Comparison of ENCODE assay signal across 9 cellular contexts in genomic region chr20:3797226-3797545, GRCh38. TPM values are rescaled to one million over a fixed set of nuclear protein-coding genes. Genes with fewer than 3 reads are reported as not detected.
DNase-seq lines count a peak whose midpoint lies in the region; ATAC-seq and TF ChIP-seq lines count a peak whose summit lies in the region.
"Had no signal": no experiment of that assay in that cellular context is flagged by ENCODE, and none has a peak within 500 bp of the region (broad histone marks: within the 10 kb centered on the region; RNA-seq: fewer than 3 reads in every experiment).

No MANE protein-coding gene starts in this region.

- TF ChIP-seq CTCF in AG10803 (conservative IDR thresholded peaks at IDR 0.05; ENCODE audit: low read length) (no peak), cardiac fibroblast (IDR thresholded peaks at IDR 0.05; ENCODE audit: low read depth, low read length) (no peak)

- H3K4me2 ChIP-seq in Karpas-422 (ENCODE audit: low read depth, low read length, poor library complexity, severe bottlenecking): peak overlapping the region; percentile 89

- no peaks in the 10 kb centered on the region for H4K20me1 ChIP-seq in Karpas-422 (ENCODE audit: insufficient read depth, low read depth, low read length)

- H3K9ac ChIP-seq in Karpas-422 (ENCODE audit: low read length): peak overlapping the region; percentile 79
- H3K9ac ChIP-seq in mucosa of stomach (ENCODE audit: low read length): peak overlapping the region; percentile 3

- H3K4me1 ChIP-seq in Karpas-422 (ENCODE audit: low read length): peaks cover 44% of the 10 kb centered on the region
- peaks cover 40% of the 10 kb centered on the region for H3K4me1 ChIP-seq in mucosa of stomach (ENCODE audit: control insufficient read depth, insufficient read depth, low read length)

- H3K27me3 ChIP-seq in Karpas-422 (ENCODE audit: low read length): no peaks in the 10 kb centered on the region
- no peaks in the 10 kb centered on the region for H3K27me3 ChIP-seq in mucosa of stomach (ENCODE audit: control insufficient read depth, insufficient read depth, low read length)
- H3K27me3 ChIP-seq: adrenal gland had no signal

- no peak overlapping the region for H3K27ac ChIP-seq in Karpas-422 (ENCODE audit: low read length)

- peaks cover 13% of the 10 kb centered on the region for H3K79me2 ChIP-seq in Karpas-422 (ENCODE audit: low read length)

- no peaks in the 10 kb centered on the region for H3K9me2 ChIP-seq in Karpas-422 (replicated peaks; ENCODE audit: insufficient read depth, low read length)

- no peak overlapping the region for H2AFZ ChIP-seq in Karpas-422 (ENCODE audit: low read length)

- H3K36me3 ChIP-seq in Karpas-422 (ENCODE audit: insufficient read depth, low read length): peaks cover 4% of the 10 kb centered on the region; the same call in 1 of the 2 replicates
- H3K36me3 ChIP-seq in mucosa of stomach (ENCODE audit: control insufficient read depth, insufficient read depth, low read length): no peaks in the 10 kb centered on the region

- intact Hi-C loops in sciatic nerve (cut with DNase I): no loop called here

- H3K4me3 ChIP-seq in AG10803 (ENCODE audit: low read length): peak overlapping the region; percentile 85
- H3K4me3 ChIP-seq in Karpas-422 (ENCODE audit: low read length): peak overlapping the region; percentile 72
- peak overlapping the region; percentile 77 to 83 for H3K4me3 ChIP-seq in cardiac fibroblast (replicated peaks in 1 of 2; ENCODE audit: low read depth in 2 of 2, low read length in 2 of 2)
- H3K4me3 ChIP-seq in mucosa of stomach (ENCODE audit: low read length): peak overlapping the region; percentile 51

- H3K9me3 ChIP-seq in Karpas-422 (ENCODE audit: low read length): no peaks in the 10 kb centered on the region
- H3K9me3 ChIP-seq in mucosa of stomach (ENCODE audit: control insufficient read depth, low read length): no peaks in the 10 kb centered on the region
- H3K9me3 ChIP-seq: adrenal gland had no signal

- no peak for ATAC-seq in sciatic nerve

- DNase-seq in AG10803 (ENCODE audit: low read depth): no peak
- no peak for DNase-seq in Karpas-422
- no peak for DNase-seq in cardiac fibroblast (ENCODE audit: low read depth in 2 of 2)
- DNase-seq in Kasumi-1 (lab: John Stamatoyannopoulos, UW): no peak
- DNase-seq in SHP77 treated with DMSO at 0.1 percent for 48 hours (lab: John Stamatoyannopoulos, UW): no peak
- DNase-seq in sciatic nerve (ENCODE audit: low spot score): no peak
- DNase-seq in retina: no peak

RNA-seq across cellular contexts. Expression of gene CDC25B, which starts 1.1 kb away (rescaled TPM):
- total RNA-seq in Karpas-422 (2014; rRNA removed; shearing (Covaris generic); ENCODE audit: low replicate concordance): 11.7 and 15.3 TPM in 2 replicates
- total RNA-seq in sciatic nerve: 55.2 TPM

RNA-seq across cellular contexts. Expression of gene CENPB, which starts 10.6 kb away (rescaled TPM):
- 13.0 and 32.7 TPM in 2 replicates for total RNA-seq in Karpas-422 (2014; rRNA removed; shearing (Covaris generic); ENCODE audit: low replicate concordance)
- 71.0 TPM for total RNA-seq in sciatic nerve

RNA-seq across cellular contexts. Expression of gene SPEF1, which starts 15.9 kb away (rescaled TPM):
- total RNA-seq in Karpas-422 (2014; rRNA removed; shearing (Covaris generic); ENCODE audit: low replicate concordance): not detected in 2 replicates
- total RNA-seq in sciatic nerve: not detected

RNA-seq across cellular contexts. Expression of gene AP5S1, which starts 23.2 kb away (rescaled TPM):
- 5.3 and 7.1 TPM in 2 replicates for total RNA-seq in Karpas-422 (2014; rRNA removed; shearing (Covaris generic); ENCODE audit: low replicate concordance)
- total RNA-seq in sciatic nerve: 8.4 TPM

RNA-seq across cellular contexts. Expression of gene ADISSP, which starts 29.6 kb away (rescaled TPM):
- 44.1 and 60.4 TPM in 2 replicates for total RNA-seq in Karpas-422 (2014; rRNA removed; shearing (Covaris generic); ENCODE audit: low replicate concordance)
- total RNA-seq in sciatic nerve: 25.7 TPM
